In genomic region chr12:49622501-49623141, GRCh38 we compare ENCODE assay signal across 1 cellular context.
A peak's percentile ranks its signal among the peaks of the same experiment; 100 is the strongest.
TF ChIP-seq lines count a peak whose summit lies in the region.

No MANE protein-coding gene starts in this region.

TF ChIP-seq in HepG2, 621 proteins besides CTCF, POLR2A, EP300 and RAD21 (continued from another document and continues in another):
- TF ChIP-seq, protein P1, sequence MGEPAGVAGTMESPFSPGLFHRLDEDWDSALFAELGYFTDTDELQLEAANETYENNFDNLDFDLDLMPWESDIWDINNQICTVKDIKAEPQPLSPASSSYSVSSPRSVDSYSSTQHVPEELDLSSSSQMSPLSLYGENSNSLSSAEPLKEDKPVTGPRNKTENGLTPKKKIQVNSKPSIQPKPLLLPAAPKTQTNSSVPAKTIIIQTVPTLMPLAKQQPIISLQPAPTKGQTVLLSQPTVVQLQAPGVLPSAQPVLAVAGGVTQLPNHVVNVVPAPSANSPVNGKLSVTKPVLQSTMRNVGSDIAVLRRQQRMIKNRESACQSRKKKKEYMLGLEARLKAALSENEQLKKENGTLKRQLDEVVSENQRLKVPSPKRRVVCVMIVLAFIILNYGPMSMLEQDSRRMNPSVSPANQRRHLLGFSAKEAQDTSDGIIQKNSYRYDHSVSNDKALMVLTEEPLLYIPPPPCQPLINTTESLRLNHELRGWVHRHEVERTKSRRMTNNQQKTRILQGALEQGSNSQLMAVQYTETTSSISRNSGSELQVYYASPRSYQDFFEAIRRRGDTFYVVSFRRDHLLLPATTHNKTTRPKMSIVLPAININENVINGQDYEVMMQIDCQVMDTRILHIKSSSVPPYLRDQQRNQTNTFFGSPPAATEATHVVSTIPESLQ (CRISPR knock-in tag; conservative IDR thresholded peaks at IDR 0.05), result no peak
- TF ChIP-seq ZNF281 (CRISPR knock-in tag; IDR thresholded peaks at IDR 0.05; ENCODE audit: borderline replicate concordance) (no peak), KAT7 (CRISPR knock-in tag; IDR thresholded peaks at IDR 0.05; ENCODE audit: borderline replicate concordance) (no peak), ZNF33A (CRISPR knock-in tag; IDR thresholded peaks at IDR 0.05; ENCODE audit: borderline replicate concordance) (0 out of 2 replicates have a peak, but pooled peaks have one; percentile 48), KMT2A (CRISPR knock-in tag; IDR thresholded peaks at IDR 0.05) (no peak), MTF2 (CRISPR knock-in tag; IDR thresholded peaks at IDR 0.05; ENCODE audit: borderline replicate concordance) (0 out of 2 replicates have a peak, but pooled peaks have one; percentile 39), ZNF75D (CRISPR knock-in tag; IDR thresholded peaks at IDR 0.05; ENCODE audit: borderline replicate concordance) (0 out of 2 replicates have a peak, but pooled peaks have one; percentile 67), TP53 (CRISPR knock-in tag; conservative IDR thresholded peaks at IDR 0.05) (0 out of 2 replicates have a peak, but pooled peaks have one; percentile 31), ZNF570 (CRISPR knock-in tag; IDR thresholded peaks at IDR 0.05; ENCODE audit: borderline replicate concordance) (no peak), ZMYM3 (CRISPR knock-in tag; IDR thresholded peaks at IDR 0.05) (no peak), NCOR1 (IDR thresholded peaks at IDR 0.05; ENCODE audit: borderline replicate concordance, low read length) (no peak), NCOA2 (CRISPR knock-in tag; IDR thresholded peaks at IDR 0.05) (peak; percentile 6; the same call in 1 of the 2 replicates), DMAP1 (CRISPR knock-in tag; IDR thresholded peaks at IDR 0.05) (peak; percentile 37; the same call in 1 of the 2 replicates), ZNF263 (CRISPR knock-in tag; IDR thresholded peaks at IDR 0.05) (no peak), IKZF5 (CRISPR knock-in tag; IDR thresholded peaks at IDR 0.05) (0 out of 2 replicates have a peak, but pooled peaks have one; percentile 9), KLF6 (CRISPR knock-in tag; IDR thresholded peaks at IDR 0.05) (no peak; the same call in 1 of the 2 replicates), ZFX (CRISPR knock-in tag; IDR thresholded peaks at IDR 0.05; ENCODE audit: low read depth) (peak; percentile 44), ZNF781 (CRISPR knock-in tag; IDR thresholded peaks at IDR 0.05; ENCODE audit: borderline replicate concordance, not compliant biosample characterization) (peak; percentile 28), SMC3 (IDR thresholded peaks at IDR 0.05; ENCODE audit: low read length) (no peak), ZNF350 (CRISPR knock-in tag; IDR thresholded peaks at IDR 0.05; ENCODE audit: borderline replicate concordance, low read depth) (peak; percentile 63; the same call in 1 of the 2 replicates), DNMT3B (CRISPR knock-in tag; conservative IDR thresholded peaks at IDR 0.05) (0 out of 2 replicates have a peak, but pooled peaks have one; percentile 49), CCDC6 (CRISPR knock-in tag; IDR thresholded peaks at IDR 0.05) (peak; percentile 21; the same call in 1 of the 2 replicates), JUNB (CRISPR knock-in tag; IDR thresholded peaks at IDR 0.05; ENCODE audit: borderline replicate concordance) (0 out of 2 replicates have a peak, but pooled peaks have one; percentile 28), PHF8 (CRISPR knock-in tag; IDR thresholded peaks at IDR 0.05) (peak; percentile 45; the same call in 1 of the 2 replicates), WIZ (CRISPR knock-in tag; IDR thresholded peaks at IDR 0.05) (0 out of 2 replicates have a peak, but pooled peaks have one; percentile 34), FOXC1 (CRISPR knock-in tag; IDR thresholded peaks at IDR 0.05; ENCODE audit: borderline replicate concordance) (peak; percentile 65; the same call in 1 of the 2 replicates), ZNF615 (CRISPR knock-in tag; IDR thresholded peaks at IDR 0.05; ENCODE audit: borderline replicate concordance) (0 out of 2 replicates have a peak, but pooled peaks have one; percentile 77), TEAD3 (CRISPR knock-in tag; optimal IDR thresholded peaks at IDR 0.05; ENCODE audit: borderline replicate concordance) (no peak), AKAP8 (CRISPR knock-in tag; IDR thresholded peaks at IDR 0.05) (no peak), ATF4 (CRISPR knock-in tag; IDR thresholded peaks at IDR 0.05) (0 out of 4 replicates have a peak, but pooled peaks of 1 of the 2 experiments have one; percentile 52)
- TF ChIP-seq, protein P2, sequence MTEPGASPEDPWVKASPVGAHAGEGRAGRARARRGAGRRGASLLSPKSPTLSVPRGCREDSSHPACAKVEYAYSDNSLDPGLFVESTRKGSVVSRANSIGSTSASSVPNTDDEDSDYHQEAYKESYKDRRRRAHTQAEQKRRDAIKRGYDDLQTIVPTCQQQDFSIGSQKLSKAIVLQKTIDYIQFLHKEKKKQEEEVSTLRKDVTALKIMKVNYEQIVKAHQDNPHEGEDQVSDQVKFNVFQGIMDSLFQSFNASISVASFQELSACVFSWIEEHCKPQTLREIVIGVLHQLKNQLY (CRISPR knock-in tag; IDR thresholded peaks at IDR 0.05), result peak; percentile 63; the same call in 1 of the 2 replicates
- TF ChIP-seq, protein P3, sequence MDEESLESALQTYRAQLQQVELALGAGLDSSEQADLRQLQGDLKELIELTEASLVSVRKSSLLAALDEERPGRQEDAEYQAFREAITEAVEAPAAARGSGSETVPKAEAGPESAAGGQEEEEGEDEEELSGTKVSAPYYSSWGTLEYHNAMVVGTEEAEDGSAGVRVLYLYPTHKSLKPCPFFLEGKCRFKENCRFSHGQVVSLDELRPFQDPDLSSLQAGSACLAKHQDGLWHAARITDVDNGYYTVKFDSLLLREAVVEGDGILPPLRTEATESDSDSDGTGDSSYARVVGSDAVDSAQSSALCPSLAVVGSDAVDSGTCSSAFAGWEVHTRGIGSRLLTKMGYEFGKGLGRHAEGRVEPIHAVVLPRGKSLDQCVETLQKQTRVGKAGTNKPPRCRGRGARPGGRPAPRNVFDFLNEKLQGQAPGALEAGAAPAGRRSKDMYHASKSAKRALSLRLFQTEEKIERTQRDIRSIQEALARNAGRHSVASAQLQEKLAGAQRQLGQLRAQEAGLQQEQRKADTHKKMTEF (CRISPR knock-in tag; IDR thresholded peaks at IDR 0.05), result peak; percentile 17; the same call in 1 of the 2 replicates
- TF ChIP-seq, protein P4, sequence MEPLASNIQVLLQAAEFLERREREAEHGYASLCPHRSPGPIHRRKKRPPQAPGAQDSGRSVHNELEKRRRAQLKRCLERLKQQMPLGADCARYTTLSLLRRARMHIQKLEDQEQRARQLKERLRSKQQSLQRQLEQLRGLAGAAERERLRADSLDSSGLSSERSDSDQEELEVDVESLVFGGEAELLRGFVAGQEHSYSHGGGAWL (CRISPR knock-in tag; IDR thresholded peaks at IDR 0.05), result 0 out of 2 replicates have a peak, but pooled peaks have one; percentile 4
- TF ChIP-seq, protein P5, sequence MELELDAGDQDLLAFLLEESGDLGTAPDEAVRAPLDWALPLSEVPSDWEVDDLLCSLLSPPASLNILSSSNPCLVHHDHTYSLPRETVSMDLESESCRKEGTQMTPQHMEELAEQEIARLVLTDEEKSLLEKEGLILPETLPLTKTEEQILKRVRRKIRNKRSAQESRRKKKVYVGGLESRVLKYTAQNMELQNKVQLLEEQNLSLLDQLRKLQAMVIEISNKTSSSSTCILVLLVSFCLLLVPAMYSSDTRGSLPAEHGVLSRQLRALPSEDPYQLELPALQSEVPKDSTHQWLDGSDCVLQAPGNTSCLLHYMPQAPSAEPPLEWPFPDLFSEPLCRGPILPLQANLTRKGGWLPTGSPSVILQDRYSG (CRISPR knock-in tag; IDR thresholded peaks at IDR 0.05), result 0 out of 2 replicates have a peak, but pooled peaks have one; percentile 15
- TF ChIP-seq, protein P6, sequence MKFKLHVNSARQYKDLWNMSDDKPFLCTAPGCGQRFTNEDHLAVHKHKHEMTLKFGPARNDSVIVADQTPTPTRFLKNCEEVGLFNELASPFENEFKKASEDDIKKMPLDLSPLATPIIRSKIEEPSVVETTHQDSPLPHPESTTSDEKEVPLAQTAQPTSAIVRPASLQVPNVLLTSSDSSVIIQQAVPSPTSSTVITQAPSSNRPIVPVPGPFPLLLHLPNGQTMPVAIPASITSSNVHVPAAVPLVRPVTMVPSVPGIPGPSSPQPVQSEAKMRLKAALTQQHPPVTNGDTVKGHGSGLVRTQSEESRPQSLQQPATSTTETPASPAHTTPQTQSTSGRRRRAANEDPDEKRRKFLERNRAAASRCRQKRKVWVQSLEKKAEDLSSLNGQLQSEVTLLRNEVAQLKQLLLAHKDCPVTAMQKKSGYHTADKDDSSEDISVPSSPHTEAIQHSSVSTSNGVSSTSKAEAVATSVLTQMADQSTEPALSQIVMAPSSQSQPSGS (CRISPR knock-in tag; IDR thresholded peaks at IDR 0.05), result no peak
- TF ChIP-seq, protein P7, sequence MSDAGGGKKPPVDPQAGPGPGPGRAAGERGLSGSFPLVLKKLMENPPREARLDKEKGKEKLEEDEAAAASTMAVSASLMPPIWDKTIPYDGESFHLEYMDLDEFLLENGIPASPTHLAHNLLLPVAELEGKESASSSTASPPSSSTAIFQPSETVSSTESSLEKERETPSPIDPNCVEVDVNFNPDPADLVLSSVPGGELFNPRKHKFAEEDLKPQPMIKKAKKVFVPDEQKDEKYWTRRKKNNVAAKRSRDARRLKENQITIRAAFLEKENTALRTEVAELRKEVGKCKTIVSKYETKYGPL (CRISPR knock-in tag; IDR thresholded peaks at IDR 0.05), result no peak
- TF ChIP-seq, protein P8, sequence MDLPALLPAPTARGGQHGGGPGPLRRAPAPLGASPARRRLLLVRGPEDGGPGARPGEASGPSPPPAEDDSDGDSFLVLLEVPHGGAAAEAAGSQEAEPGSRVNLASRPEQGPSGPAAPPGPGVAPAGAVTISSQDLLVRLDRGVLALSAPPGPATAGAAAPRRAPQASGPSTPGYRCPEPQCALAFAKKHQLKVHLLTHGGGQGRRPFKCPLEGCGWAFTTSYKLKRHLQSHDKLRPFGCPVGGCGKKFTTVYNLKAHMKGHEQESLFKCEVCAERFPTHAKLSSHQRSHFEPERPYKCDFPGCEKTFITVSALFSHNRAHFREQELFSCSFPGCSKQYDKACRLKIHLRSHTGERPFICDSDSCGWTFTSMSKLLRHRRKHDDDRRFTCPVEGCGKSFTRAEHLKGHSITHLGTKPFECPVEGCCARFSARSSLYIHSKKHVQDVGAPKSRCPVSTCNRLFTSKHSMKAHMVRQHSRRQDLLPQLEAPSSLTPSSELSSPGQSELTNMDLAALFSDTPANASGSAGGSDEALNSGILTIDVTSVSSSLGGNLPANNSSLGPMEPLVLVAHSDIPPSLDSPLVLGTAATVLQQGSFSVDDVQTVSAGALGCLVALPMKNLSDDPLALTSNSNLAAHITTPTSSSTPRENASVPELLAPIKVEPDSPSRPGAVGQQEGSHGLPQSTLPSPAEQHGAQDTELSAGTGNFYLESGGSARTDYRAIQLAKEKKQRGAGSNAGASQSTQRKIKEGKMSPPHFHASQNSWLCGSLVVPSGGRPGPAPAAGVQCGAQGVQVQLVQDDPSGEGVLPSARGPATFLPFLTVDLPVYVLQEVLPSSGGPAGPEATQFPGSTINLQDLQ (CRISPR knock-in tag; IDR thresholded peaks at IDR 0.05), result peak; percentile 84; the same call in 1 of the 2 replicates
- TF ChIP-seq, protein P9, sequence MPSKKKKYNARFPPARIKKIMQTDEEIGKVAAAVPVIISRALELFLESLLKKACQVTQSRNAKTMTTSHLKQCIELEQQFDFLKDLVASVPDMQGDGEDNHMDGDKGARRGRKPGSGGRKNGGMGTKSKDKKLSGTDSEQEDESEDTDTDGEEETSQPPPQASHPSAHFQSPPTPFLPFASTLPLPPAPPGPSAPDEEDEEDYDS (CRISPR knock-in tag; IDR thresholded peaks at IDR 0.05), result 0 out of 2 replicates have a peak, but pooled peaks have one; percentile 6
- TF ChIP-seq, protein P10, sequence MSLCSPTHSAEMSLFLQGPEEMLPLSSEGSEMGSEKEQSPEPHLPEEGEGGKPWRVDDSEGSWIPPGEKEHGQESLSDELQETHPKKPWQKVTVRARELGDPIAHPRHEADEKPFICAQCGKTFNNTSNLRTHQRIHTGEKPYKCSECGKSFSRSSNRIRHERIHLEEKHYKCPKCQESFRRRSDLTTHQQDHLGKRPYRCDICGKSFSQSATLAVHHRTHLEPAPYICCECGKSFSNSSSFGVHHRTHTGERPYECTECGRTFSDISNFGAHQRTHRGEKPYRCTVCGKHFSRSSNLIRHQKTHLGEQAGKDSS (CRISPR knock-in tag; IDR thresholded peaks at IDR 0.05; ENCODE audit: borderline replicate concordance, low read depth), result no peak
